7 cellular contexts compared by ENCODE assay signal in genomic region chr1:169485427-169486280, GRCh38. TPM values are rescaled to one million over a fixed set of nuclear protein-coding genes. Genes with fewer than 3 reads are reported as not detected.
DNase-seq lines count a peak whose midpoint lies in the region; ATAC-seq, FAIRE-seq and TF ChIP-seq lines count a peak whose summit lies in the region.

Gene SLC19A2 (minus strand): TSS chr1:169485944. CDS start chr1:169485766, 178 bp downstream.

- FAIRE-seq in GM18507 (lab: Jason Lieb, UNC): peak; percentile 98

- no peaks in the 10 kb centered on the region for H3K9me2 ChIP-seq in hepatocyte (replicated peaks; ENCODE audit: insufficient read depth)

- H2AFZ ChIP-seq in hepatocyte: peak within 1 kb of the TSS; percentile 31

- H3K4me2 ChIP-seq in hepatocyte: peak within 1 kb of the TSS; percentile 82

- peak within 1 kb of the TSS; percentile 59 for H3K4me3 ChIP-seq in hepatocyte

- WGBS in hepatocyte (ENCODE audit: low lambda C conversion rate, missing lambda C conversion rate): 1% methylated on average over 81 of the region's 86 CpGs

- H3K27ac ChIP-seq in hepatocyte: peak within 1 kb of the TSS; percentile 98

- H3K36me3 ChIP-seq in hepatocyte (replicated peaks; ENCODE audit: insufficient read depth, low read depth): no peaks in the 10 kb centered on the region

- peaks cover 19% of the 10 kb centered on the region for H4K20me1 ChIP-seq in hepatocyte (ENCODE audit: insufficient read depth, poor library complexity, severe bottlenecking)

- no peaks in the 10 kb centered on the region for H3K9me3 ChIP-seq in hepatocyte (ENCODE audit: low read depth)

- peak; percentile 24 for TF ChIP-seq CTCF in hepatocyte (IDR thresholded peaks at IDR 0.05; ENCODE audit: poor library complexity)

- H3K27me3 ChIP-seq in hepatocyte: no peaks in the 10 kb centered on the region

- H3K4me1 ChIP-seq in hepatocyte (ENCODE audit: insufficient read depth): peaks cover 24% of the 10 kb centered on the region

- H3K79me2 ChIP-seq in hepatocyte: peaks cover 49% of the 10 kb centered on the region

- ATAC-seq in HG02981 (IDR thresholded peaks at IDR 0.05; ENCODE audit: unreplicated experiment): peak; percentile 98

- DNase-seq in GM18507 (ENCODE audit: extremely low spot score, insufficient read length, low read depth) (peak; percentile 98), NCI-H2029 (lab: John Stamatoyannopoulos, UW) (peak; percentile 94), T1000 (lab: John Stamatoyannopoulos, UW) (peak; percentile 96), astrocyte of the hippocampus (ENCODE audit: low read depth, low spot score) (peak; percentile 100), hepatocyte (ENCODE audit: low spot score) (peak; percentile 100), renal cortical epithelial cell (ENCODE audit: low read depth) (peak; percentile 96)

RNA-seq across cellular contexts. Expression of gene SLC19A2, which starts in this region (rescaled TPM):
- total RNA-seq in hepatocyte: 41.7 and 45.0 TPM in 2 replicates
- 15.0 and 16.3 TPM in 2 replicates for polyA plus RNA-seq in hepatocyte
- 11.9 and 29.9 TPM in 2 replicates for total RNA-seq in renal cortical epithelial cell

Comparison
In these comparisons a context has a peak if more than half of its experiments do, and no peak if none do; other contexts are left out.
1. Peak in every context shown above with its lines: DNase-seq, ATAC-seq, H3K4me3 ChIP-seq and H3K27ac ChIP-seq.